ENCODE assay signal across 23 cellular contexts in the genomic region with DNA sequence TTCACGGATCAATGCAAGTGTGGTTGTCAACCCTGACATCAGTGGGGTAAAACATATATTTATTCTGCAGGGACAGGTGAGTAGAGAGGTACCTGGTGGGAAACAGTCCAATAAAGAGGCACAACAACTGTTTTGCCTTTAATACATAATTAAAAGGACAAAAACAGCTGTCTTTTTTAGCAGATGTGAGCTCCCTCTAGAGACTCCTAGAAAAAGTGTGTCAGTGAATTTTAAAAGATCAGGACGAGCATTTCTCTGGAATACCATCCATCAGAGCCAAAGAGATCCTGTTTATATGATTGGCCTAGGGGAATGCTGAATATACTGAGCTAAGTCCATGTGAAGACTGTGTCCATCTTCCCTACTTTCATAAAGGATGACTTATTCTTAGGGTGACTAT. TPM values are rescaled to one million over a fixed set of nuclear protein-coding genes. Genes with fewer than 3 reads are reported as not detected.
"Had no signal": no experiment of that assay in that cellular context is flagged by ENCODE, and none has a peak within 500 bp of the region (broad histone marks: within the 10 kb centered on the region; RNA-seq: fewer than 3 reads in every experiment).

No MANE protein-coding gene starts in this region.

- H3K27ac Mint-ChIP-seq: activated B cell treated with CpG ODN at 0.5 μM for 24 hours; activated CD4-positive, alpha-beta memory T cell treated with anti-CD3 and anti-CD28 coated beads for 36 hours; activated naive CD8-positive, alpha-beta T cell; activated T-helper 1 cell treated with anti-CD3 and anti-CD28 coated beads, Interleukin-12 subunit alpha, Interleukin-12 subunit beta, Interleukin-2, Interleukin-4 antibody, amounts not matched to agents 30 ng/mL and 10 ng/mL and 1 ng/mL, durations not matched to agents 14 hours and 24 hours and 36 hours; progenitor cell of endocrine pancreas; stimulated activated naive B cell treated with anti-CD40 and anti-IgM and Interleukin-4, amounts not matched to agents 10 μg/mL and 1 μg/mL and 100 μg/mL, for 72 hours; T-cell had no signal

- H3K4me3 ChIP-seq: cardiac muscle cell, dorsolateral prefrontal cortex, mucosa of descending colon, right atrium auricular region, smooth muscle cell, tibial artery had no signal

- H3K27me3 ChIP-seq: cardiac muscle cell, dorsolateral prefrontal cortex, right atrium auricular region, tibial artery had no signal

- H3K4me1 Mint-ChIP-seq: activated B cell treated with CpG ODN at 0.5 μM for 24 hours; naive B cell; stimulated activated naive B cell treated with anti-CD40 and anti-IgM and Interleukin-4, amounts not matched to agents 10 μg/mL and 1 μg/mL and 100 μg/mL, for 72 hours; T-cell had no signal

- H3K27ac ChIP-seq: cardiac muscle cell, right atrium auricular region, tibial artery had no signal

- H3K27me3 Mint-ChIP-seq: activated B cell treated with CpG ODN at 0.5 μM for 24 hours; activated CD4-positive, alpha-beta memory T cell treated with anti-CD3 and anti-CD28 coated beads for 36 hours; progenitor cell of endocrine pancreas had no signal

- H3K4me3 Mint-ChIP-seq: activated B cell treated with CpG ODN at 0.5 μM for 24 hours; activated CD4-positive, alpha-beta memory T cell treated with anti-CD3 and anti-CD28 coated beads for 36 hours; activated naive CD8-positive, alpha-beta T cell; activated T-helper 1 cell treated with anti-CD3 and anti-CD28 coated beads, Interleukin-12 subunit alpha, Interleukin-12 subunit beta, Interleukin-2, Interleukin-4 antibody, amounts not matched to agents 30 ng/mL and 10 ng/mL and 1 ng/mL, durations not matched to agents 14 hours and 24 hours and 36 hours; naive B cell; neural crest cell; stimulated activated naive B cell treated with anti-CD40 and anti-IgM and Interleukin-4, amounts not matched to agents 10 μg/mL and 1 μg/mL and 100 μg/mL, for 72 hours; T-cell had no signal

- H3K36me3 Mint-ChIP-seq: activated CD4-positive, alpha-beta memory T cell treated with anti-CD3 and anti-CD28 coated beads for 36 hours; activated naive CD8-positive, alpha-beta T cell; naive B cell; stimulated activated naive B cell treated with anti-CD40 and anti-IgM and Interleukin-4, amounts not matched to agents 10 μg/mL and 1 μg/mL and 100 μg/mL, for 72 hours; T-cell had no signal

- H3K9me3 ChIP-seq: mucosa of descending colon, right atrium auricular region, tibial artery had no signal

- ATAC-seq: left cardiac atrium; mucosa of descending colon; stimulated activated naive B cell treated with anti-CD40 and anti-IgM and Interleukin-4, amounts not matched to agents 10 μg/mL and 1 μg/mL and 100 μg/mL, for 72 hours; T-cell had no signal

- H3K9me3 Mint-ChIP-seq: activated B cell treated with CpG ODN at 0.5 μM for 24 hours; activated CD4-positive, alpha-beta memory T cell treated with anti-CD3 and anti-CD28 coated beads for 36 hours; activated T-helper 1 cell treated with anti-CD3 and anti-CD28 coated beads, Interleukin-12 subunit alpha, Interleukin-12 subunit beta, Interleukin-2, Interleukin-4 antibody, amounts not matched to agents 30 ng/mL and 10 ng/mL and 1 ng/mL, durations not matched to agents 14 hours and 24 hours and 36 hours; naive B cell; neural crest cell; stimulated activated naive B cell treated with anti-CD40 and anti-IgM and Interleukin-4, amounts not matched to agents 10 μg/mL and 1 μg/mL and 100 μg/mL, for 72 hours; T-cell had no signal

- H3K4me2 ChIP-seq: smooth muscle cell had no signal

- H3K36me3 ChIP-seq: cardiac muscle cell, right atrium auricular region, tibial artery had no signal

- H3K4me1 ChIP-seq: right atrium auricular region, tibial artery had no signal

- DNase-seq: activated B cell treated with CpG ODN at 0.5 μM for 24 hours; activated CD4-positive, alpha-beta memory T cell treated with anti-CD3 and anti-CD28 coated beads for 36 hours; activated CD4-positive, alpha-beta T cell treated with anti-CD3 and anti-CD28 coated beads for 4 hours; activated gamma-delta T cell treated with Interleukin-2 at 50 U/mL for 16 hours; activated T-cell treated with anti-CD3 and anti-CD28 coated beads for 4 hours; amniotic stem cell; dorsolateral prefrontal cortex; erythroblast; left cardiac atrium; mesenchymal stem cell; mucosa of descending colon; naive B cell; stimulated activated CD4-positive, alpha-beta T cell treated with anti-CD3 and anti-CD28 coated beads, Interleukin-4, amount 100 ng/mL, for 24 hours; stimulated activated naive B cell treated with anti-CD40 and anti-IgM and Interleukin-4, amounts not matched to agents 10 μg/mL and 1 μg/mL and 100 μg/mL, for 72 hours; T-cell; tibial artery had no signal

RNA-seq across cellular contexts. Expression of gene TMEM144, which starts 58.3 kb away (rescaled TPM):
- total RNA-seq: activated B cell treated with CpG ODN at 0.5 μM for 24 hours; activated T-helper 1 cell treated with anti-CD3 and anti-CD28 coated beads, Interleukin-12 subunit alpha, Interleukin-12 subunit beta, Interleukin-2, Interleukin-4 antibody, amounts not matched to agents 30 ng/mL and 10 ng/mL and 1 ng/mL, durations not matched to agents 14 hours and 24 hours and 36 hours had no signal
